ENCODE assay signal across 8 cellular contexts in genomic region chr6:3159805-3160781, GRCh38. TPM values are rescaled to one million over a fixed set of nuclear protein-coding genes. Genes with fewer than 3 reads are reported as not detected.
A peak's percentile ranks its signal among the peaks of the same experiment; 100 is the strongest.
DNase-seq lines count a peak whose midpoint lies in the region; ATAC-seq and TF ChIP-seq lines count a peak whose summit lies in the region.

No MANE protein-coding gene starts in this region.

- H3K4me3 Mint-ChIP-seq in stimulated activated effector memory CD8-positive, alpha-beta T cell treated with anti-CD3 and anti-CD28 coated beads, Interleukin-12 subunit alpha, Interleukin-12 subunit beta, amount 100 ng/mL, for 72 hours, result peak overlapping the region; percentile 36

- H3K4me1 ChIP-seq in OCI-LY7 (ENCODE audit: insufficient read depth, low read length, poor library complexity, severe bottlenecking), result peaks cover 49% of the 10 kb centered on the region

- no TSS peak for BruUV-seq in OCI-LY7 (replicated peaks; lab: Mats Ljungman, UMichigan)

- H3K9me3 Mint-ChIP-seq in stimulated activated effector memory CD8-positive, alpha-beta T cell treated with anti-CD3 and anti-CD28 coated beads, Interleukin-12 subunit alpha, Interleukin-12 subunit beta, amount 100 ng/mL, for 72 hours, result peaks cover 4% of the 10 kb centered on the region

- no peaks in the 10 kb centered on the region for H3K36me3 ChIP-seq in OCI-LY7 (ENCODE audit: insufficient read depth, low read length)

- no peaks in the 10 kb centered on the region for H3K79me2 ChIP-seq in OCI-LY7 (ENCODE audit: insufficient read depth, low read depth, low read length)

- no peak overlapping the region; the same call in 1 of the 2 replicates for H2AFZ ChIP-seq in OCI-LY7 (ENCODE audit: low read length)

- POLR2A ChIA-PET in OCI-LY7 (lab: Charles Lee), result interaction anchor here (0.8 kb wide), 1 partner anchor 69 kb away, joined by 3 read pairs; no protein-coding TSS in a partner anchor

- no peaks in the 10 kb centered on the region for H3K9me3 ChIP-seq in OCI-LY7 (ENCODE audit: low read length)

- CTCF ChIA-PET in OCI-LY7 (lab: Charles Lee; ENCODE audit: unreplicated experiment), result no interaction called here

- no peak overlapping the region for H3K27ac ChIP-seq in OCI-LY7 (ENCODE audit: low read depth, low read length, poor library complexity, severe bottlenecking)

- TF ChIP-seq CTCF in OCI-LY7 (conservative IDR thresholded peaks at IDR 0.05; ENCODE audit: low read length), result no peak

- no peaks in the 10 kb centered on the region for H3K9me2 ChIP-seq in OCI-LY7 (ENCODE audit: insufficient read depth, low read length)

- ATAC-seq in left colon (peak; percentile 69), GM18907 (IDR thresholded peaks at IDR 0.05; ENCODE audit: unreplicated experiment) (no peak), HG03095 (IDR thresholded peaks at IDR 0.05; ENCODE audit: unreplicated experiment) (no peak)
- peak; percentile 47 for ATAC-seq in stimulated activated effector memory CD8-positive, alpha-beta T cell treated with anti-CD3 and anti-CD28 coated beads, Interleukin-12 subunit alpha, Interleukin-12 subunit beta, amount 100 ng/mL, for 72 hours

- DNase-seq in Daoy (ENCODE audit: low read depth), result peak; percentile 36
- DNase-seq in OCI-LY7 (ENCODE audit: low spot score), result peak; percentile 51
- DNase-seq in activated gamma-delta T cell (lab: John Stamatoyannopoulos, UW), result peak; percentile 22
- DNase-seq in left colon, result peak; percentile 81 to 88
- DNase-seq in stimulated activated effector memory CD8-positive, alpha-beta T cell treated with anti-CD3 and anti-CD28 coated beads, Interleukin-12 subunit alpha, Interleukin-12 subunit beta, amount 100 ng/mL, for 72 hours (ENCODE audit: low spot score in 2 of 2), result peak in 1 of 2 donors; percentile 57
- DNase-seq in cerebellar cortex (ENCODE audit: low spot score), result no peak

- H3K36me3 Mint-ChIP-seq in stimulated activated effector memory CD8-positive, alpha-beta T cell treated with anti-CD3 and anti-CD28 coated beads, Interleukin-12 subunit alpha, Interleukin-12 subunit beta, amount 100 ng/mL, for 72 hours, result peaks cover 6% of the 10 kb centered on the region

- intact Hi-C loops in OCI-LY7 (cut with micrococcal nuclease; ENCODE audit: unreplicated experiment) (loop anchor here (5.0 kb wide), 2 partner anchors 77 to 393 kb away; partner anchors contain the start of gene WRNIP1), left colon (cut with DNase I, micrococcal nuclease) (no loop called here)

- H3K27ac Mint-ChIP-seq in stimulated activated effector memory CD8-positive, alpha-beta T cell treated with anti-CD3 and anti-CD28 coated beads, Interleukin-12 subunit alpha, Interleukin-12 subunit beta, amount 100 ng/mL, for 72 hours, result peak overlapping the region; percentile 50

- peak overlapping the region; percentile 23; the same call in 1 of the 2 replicates for H3K4me2 ChIP-seq in OCI-LY7 (ENCODE audit: low read length)

- no peaks in the 10 kb centered on the region for H4K20me1 ChIP-seq in OCI-LY7 (ENCODE audit: insufficient read depth, low read length)

- H3K4me3 ChIP-seq in OCI-LY7 (ENCODE audit: low read depth, low read length, poor library complexity, severe bottlenecking), result no peak overlapping the region

- H3K4me1 Mint-ChIP-seq in stimulated activated effector memory CD8-positive, alpha-beta T cell treated with anti-CD3 and anti-CD28 coated beads, Interleukin-12 subunit alpha, Interleukin-12 subunit beta, amount 100 ng/mL, for 72 hours, result peaks cover 43% of the 10 kb centered on the region

RNA-seq across cellular contexts. Expression of gene TUBB2A, which starts 2.7 kb away (rescaled TPM):
- 145 and 146 TPM in 2 replicates for total RNA-seq in Daoy (2014; rRNA removed; shearing (Covaris generic))
- total RNA-seq in OCI-LY7 (2014; rRNA removed; shearing (Covaris generic)), result 33.0 and 42.1 TPM in 2 replicates
- total RNA-seq in OCI-LY7 (2022) (23.3 and 24.8 TPM in 2 replicates), left colon (10 to 100 TPM; 19.5 to 54.3 TPM)

RNA-seq across cellular contexts. Expression of gene BPHL, which starts 41.6 kb away (rescaled TPM):
- 20.0 and 20.4 TPM in 2 replicates for total RNA-seq in Daoy (2014; rRNA removed; shearing (Covaris generic))
- 9.7 and 12.3 TPM in 2 replicates for total RNA-seq in OCI-LY7 (2014; rRNA removed; shearing (Covaris generic))
- total RNA-seq in OCI-LY7 (2022), result 17.5 and 20.9 TPM in 2 replicates
- 10 to 100 TPM; 25.5 to 27.6 TPM for total RNA-seq in left colon

Comparison
In these comparisons a context has a peak if more than half of its experiments do, and no peak if none do; other contexts are left out.
1. ATAC-seq: peak in left colon (single experiment) and stimulated activated effector memory CD8-positive, alpha-beta T cell treated with anti-CD3 and anti-CD28 coated beads, Interleukin-12 subunit alpha, Interleukin-12 subunit beta, amount 100 ng/mL, for 72 hours (single experiment); none in GM18907 (single experiment) and HG03095 (single experiment).